12 cellular contexts compared by ENCODE assay signal in genomic region chr13:111281751-111282311, GRCh38. TPM values are rescaled to one million over a fixed set of nuclear protein-coding genes. Genes with fewer than 3 reads are reported as not detected.
DNase-seq lines count a peak whose midpoint lies in the region; ATAC-seq and TF ChIP-seq lines count a peak whose summit lies in the region.
"Had no signal": no experiment of that assay in that cellular context is flagged by ENCODE, and none has a peak within 500 bp of the region (broad histone marks: within the 10 kb centered on the region; RNA-seq: fewer than 3 reads in every experiment).

No MANE protein-coding gene starts in this region.

- peaks cover 0 to 9% of the 10 kb centered on the region in 2 donors for H3K4me1 ChIP-seq in duodenal mucosa (ENCODE audit: control insufficient read depth in 1 of 2, insufficient read depth in 2 of 2, low read length in 2 of 2)
- H3K4me1 ChIP-seq in mucosa of rectum (ENCODE audit: control insufficient read depth in 2 of 2, insufficient read depth in 2 of 2, low read length in 2 of 2) = no peaks in the 10 kb centered on the region
- no peaks in the 10 kb centered on the region for H3K4me1 ChIP-seq in uterus

- in situ Hi-C loops in ACHN (cut with HindIII; ENCODE audit: low pct_ligation_motif_present, low pct_unique_long_range_greater_than_20kb, low sequenced_read_pairs) = no loop called here

- no peak overlapping the region for H3K27ac Mint-ChIP-seq in activated naive CD4-positive, alpha-beta T cell treated with anti-CD3 and anti-CD28 coated beads, Interleukin-2, amount 10 ng/mL, durations not matched to agents 7 days and 5 days
- H3K27ac Mint-ChIP-seq: H9, nephron progenitor cell had no signal

- no peaks in the 10 kb centered on the region for H3K9me3 Mint-ChIP-seq in activated naive CD4-positive, alpha-beta T cell treated with anti-CD3 and anti-CD28 coated beads, Interleukin-2, amount 10 ng/mL, durations not matched to agents 7 days and 5 days
- H3K9me3 Mint-ChIP-seq: H9, nephron progenitor cell had no signal

- DNase-seq in NCI-H82 (lab: John Stamatoyannopoulos, UW) (peak; percentile 54), NCI-H82 treated with DMSO at 0.1 percent for 48 hours (lab: John Stamatoyannopoulos, UW; ENCODE audit: unreplicated experiment) (no peak), uterus (no peak), ACHN (no peak)
- DNase-seq in stimulated activated naive CD8-positive, alpha-beta T cell treated with anti-CD3 and anti-CD28 coated beads, Interleukin-15, Interleukin-2, amounts not matched to agents 100 U/mL and 50 U/mL, for 24 hours = no peak
- DNase-seq in activated naive CD4-positive, alpha-beta T cell treated with anti-CD3 and anti-CD28 coated beads, Interleukin-2, amount 10 ng/mL, durations not matched to agents 7 days and 5 days = no peak
- DNase-seq: C1 segment of cervical spinal cord, H9, nephron progenitor cell had no signal

- H3K27me3 Mint-ChIP-seq in activated naive CD4-positive, alpha-beta T cell treated with anti-CD3 and anti-CD28 coated beads, Interleukin-2, amount 10 ng/mL, durations not matched to agents 7 days and 5 days = no peaks in the 10 kb centered on the region

- CTCF ChIA-PET in activated naive CD4-positive, alpha-beta T cell treated with anti-CD3 and anti-CD28 coated beads, Interleukin-2, amount 10 ng/mL, durations not matched to agents 7 days and 5 days (lab: Charles Lee) = no interaction called here

- no peak for ATAC-seq in stimulated activated naive CD8-positive, alpha-beta T cell treated with anti-CD3 and anti-CD28 coated beads, Interleukin-15, Interleukin-2, amounts not matched to agents 100 U/mL and 50 U/mL, for 24 hours

- peaks cover 61 to 85% of the 10 kb centered on the region in 2 donors for H3K36me3 ChIP-seq in duodenal mucosa (ENCODE audit: control insufficient read depth in 1 of 2, insufficient read depth in 2 of 2, low read length in 2 of 2)
- H3K36me3 ChIP-seq in mucosa of rectum (ENCODE audit: control insufficient read depth in 2 of 2, insufficient read depth in 2 of 2, low read length in 2 of 2) = peaks cover 69% of the 10 kb centered on the region in 2 donors
- H3K36me3 ChIP-seq in uterus = no peaks in the 10 kb centered on the region

- no peaks in the 10 kb centered on the region for H3K27me3 ChIP-seq in duodenal mucosa (ENCODE audit: control insufficient read depth in 1 of 2, insufficient read depth in 2 of 2, low read length in 2 of 2)
- H3K27me3 ChIP-seq in mucosa of rectum (ENCODE audit: control insufficient read depth in 2 of 2, insufficient read depth in 2 of 2, low read length in 2 of 2) = no peaks in the 10 kb centered on the region
- no peaks in the 10 kb centered on the region for H3K27me3 ChIP-seq in uterus

- H3K4me3 Mint-ChIP-seq in activated naive CD4-positive, alpha-beta T cell treated with anti-CD3 and anti-CD28 coated beads, Interleukin-2, amount 10 ng/mL, durations not matched to agents 7 days and 5 days = no peak overlapping the region
- H3K4me3 Mint-ChIP-seq: H9, nephron progenitor cell had no signal

- no peak for TF ChIP-seq CTCF in uterus (IDR thresholded peaks at IDR 0.05)

- intact Hi-C loops in uterus (cut with DNase I; ENCODE audit: low total_unique reads) = no loop called here

- H3K9me3 ChIP-seq in duodenal mucosa (ENCODE audit: control insufficient read depth in 1 of 2, low read length in 2 of 2) (no peaks in the 10 kb centered on the region), mucosa of rectum (ENCODE audit: control insufficient read depth in 2 of 2, low read length in 2 of 2) (no peaks in the 10 kb centered on the region), uterus (no peaks in the 10 kb centered on the region)

- H3K4me1 Mint-ChIP-seq in activated naive CD4-positive, alpha-beta T cell treated with anti-CD3 and anti-CD28 coated beads, Interleukin-2, amount 10 ng/mL, durations not matched to agents 7 days and 5 days = no peaks in the 10 kb centered on the region
- H3K4me1 Mint-ChIP-seq: H9, nephron progenitor cell had no signal

- peaks cover 62% of the 10 kb centered on the region for H3K36me3 Mint-ChIP-seq in activated naive CD4-positive, alpha-beta T cell treated with anti-CD3 and anti-CD28 coated beads, Interleukin-2, amount 10 ng/mL, durations not matched to agents 7 days and 5 days

- TF ChIP-seq POLR2A in uterus (IDR thresholded peaks at IDR 0.05) = no peak

- no peak overlapping the region for H3K9ac ChIP-seq in duodenal mucosa (ENCODE audit: low read depth in 1 of 2, low read length in 2 of 2)
- H3K9ac ChIP-seq in mucosa of rectum (ENCODE audit: low read depth in 1 of 2, low read length in 2 of 2) = no peak overlapping the region

- H3K4me3 ChIP-seq in duodenal mucosa (ENCODE audit: low read depth in 1 of 2, low read length in 2 of 2) (no peak overlapping the region), mucosa of rectum (ENCODE audit: low read length in 2 of 2) (no peak overlapping the region), uterus (no peak overlapping the region)

- peak overlapping the region; percentile 39 for H3K27ac ChIP-seq in duodenal mucosa (ENCODE audit: low read depth, low read length)
- peak overlapping the region; percentile 42 to 44 for H3K27ac ChIP-seq in mucosa of rectum (ENCODE audit: low read depth in 2 of 2, low read length in 2 of 2)
- peak overlapping the region; percentile 73 to 90 for H3K27ac ChIP-seq in uterus

RNA-seq across cellular contexts. Expression of gene TEX29, which starts 38.6 kb away (rescaled TPM):
- under 1 TPM in 1 of 4 donors, not detected in 3; 0.91 TPM for total RNA-seq in uterus
- total RNA-seq: endothelial cell of umbilical vein had no signal
